1 cellular context compared by ENCODE assay signal in genomic region chr20:32191422-32191821, GRCh38.
TF ChIP-seq lines count a peak whose summit lies in the region.

No MANE protein-coding gene starts in this region.

TF ChIP-seq in HepG2, 621 proteins besides CTCF, POLR2A, EP300 and RAD21:
- TF ChIP-seq ZC3H13 (CRISPR knock-in tag; IDR thresholded peaks at IDR 0.05), result peak; percentile 83
- TF ChIP-seq, protein P1, sequence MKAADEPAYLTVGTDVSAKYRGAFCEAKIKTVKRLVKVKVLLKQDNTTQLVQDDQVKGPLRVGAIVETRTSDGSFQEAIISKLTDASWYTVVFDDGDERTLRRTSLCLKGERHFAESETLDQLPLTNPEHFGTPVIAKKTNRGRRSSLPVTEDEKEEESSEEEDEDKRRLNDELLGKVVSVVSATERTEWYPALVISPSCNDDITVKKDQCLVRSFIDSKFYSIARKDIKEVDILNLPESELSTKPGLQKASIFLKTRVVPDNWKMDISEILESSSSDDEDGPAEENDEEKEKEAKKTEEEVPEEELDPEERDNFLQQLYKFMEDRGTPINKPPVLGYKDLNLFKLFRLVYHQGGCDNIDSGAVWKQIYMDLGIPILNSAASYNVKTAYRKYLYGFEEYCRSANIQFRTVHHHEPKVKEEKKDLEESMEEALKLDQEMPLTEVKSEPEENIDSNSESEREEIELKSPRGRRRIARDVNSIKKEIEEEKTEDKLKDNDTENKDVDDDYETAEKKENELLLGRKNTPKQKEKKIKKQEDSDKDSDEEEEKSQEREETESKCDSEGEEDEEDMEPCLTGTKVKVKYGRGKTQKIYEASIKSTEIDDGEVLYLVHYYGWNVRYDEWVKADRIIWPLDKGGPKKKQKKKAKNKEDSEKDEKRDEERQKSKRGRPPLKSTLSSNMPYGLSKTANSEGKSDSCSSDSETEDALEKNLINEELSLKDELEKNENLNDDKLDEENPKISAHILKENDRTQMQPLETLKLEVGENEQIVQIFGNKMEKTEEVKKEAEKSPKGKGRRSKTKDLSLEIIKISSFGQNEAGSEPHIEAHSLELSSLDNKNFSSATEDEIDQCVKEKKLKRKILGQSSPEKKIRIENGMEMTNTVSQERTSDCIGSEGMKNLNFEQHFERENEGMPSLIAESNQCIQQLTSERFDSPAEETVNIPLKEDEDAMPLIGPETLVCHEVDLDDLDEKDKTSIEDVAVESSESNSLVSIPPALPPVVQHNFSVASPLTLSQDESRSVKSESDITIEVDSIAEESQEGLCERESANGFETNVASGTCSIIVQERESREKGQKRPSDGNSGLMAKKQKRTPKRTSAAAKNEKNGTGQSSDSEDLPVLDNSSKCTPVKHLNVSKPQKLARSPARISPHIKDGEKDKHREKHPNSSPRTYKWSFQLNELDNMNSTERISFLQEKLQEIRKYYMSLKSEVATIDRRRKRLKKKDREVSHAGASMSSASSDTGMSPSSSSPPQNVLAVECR (CRISPR knock-in tag; IDR thresholded peaks at IDR 0.05; ENCODE audit: borderline replicate concordance), result no peak
- TF ChIP-seq ZNF124 (CRISPR knock-in tag; IDR thresholded peaks at IDR 0.05), result 0 out of 2 replicates have a peak, but pooled peaks have one; percentile 26
- TF ChIP-seq KDM2A (CRISPR knock-in tag; IDR thresholded peaks at IDR 0.05; ENCODE audit: borderline replicate concordance, low read depth), result peak; percentile 50; the same call in 1 of the 2 replicates
- TF ChIP-seq HES4 (CRISPR knock-in tag; IDR thresholded peaks at IDR 0.05; ENCODE audit: borderline replicate concordance), result 0 out of 2 replicates have a peak, but pooled peaks have one; percentile 48
- 0 out of 2 replicates have a peak, but pooled peaks have one; percentile 15 for TF ChIP-seq KDM4B (CRISPR knock-in tag; IDR thresholded peaks at IDR 0.05)
- peak; percentile 62 for TF ChIP-seq POLR2G (IDR thresholded peaks at IDR 0.05; ENCODE audit: low read depth, low read length)
- TF ChIP-seq, protein P2, sequence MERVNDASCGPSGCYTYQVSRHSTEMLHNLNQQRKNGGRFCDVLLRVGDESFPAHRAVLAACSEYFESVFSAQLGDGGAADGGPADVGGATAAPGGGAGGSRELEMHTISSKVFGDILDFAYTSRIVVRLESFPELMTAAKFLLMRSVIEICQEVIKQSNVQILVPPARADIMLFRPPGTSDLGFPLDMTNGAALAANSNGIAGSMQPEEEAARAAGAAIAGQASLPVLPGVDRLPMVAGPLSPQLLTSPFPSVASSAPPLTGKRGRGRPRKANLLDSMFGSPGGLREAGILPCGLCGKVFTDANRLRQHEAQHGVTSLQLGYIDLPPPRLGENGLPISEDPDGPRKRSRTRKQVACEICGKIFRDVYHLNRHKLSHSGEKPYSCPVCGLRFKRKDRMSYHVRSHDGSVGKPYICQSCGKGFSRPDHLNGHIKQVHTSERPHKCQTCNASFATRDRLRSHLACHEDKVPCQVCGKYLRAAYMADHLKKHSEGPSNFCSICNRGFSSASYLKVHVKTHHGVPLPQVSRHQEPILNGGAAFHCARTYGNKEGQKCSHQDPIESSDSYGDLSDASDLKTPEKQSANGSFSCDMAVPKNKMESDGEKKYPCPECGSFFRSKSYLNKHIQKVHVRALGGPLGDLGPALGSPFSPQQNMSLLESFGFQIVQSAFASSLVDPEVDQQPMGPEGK (CRISPR knock-in tag; IDR thresholded peaks at IDR 0.05), result no peak
- TF ChIP-seq ZFP36L2 (CRISPR knock-in tag; IDR thresholded peaks at IDR 0.05), result no peak
- TF ChIP-seq IRX3 (CRISPR knock-in tag; IDR thresholded peaks at IDR 0.05; ENCODE audit: borderline replicate concordance, low read depth), result 0 out of 2 replicates have a peak, but pooled peaks have one; percentile 35
- TF ChIP-seq, protein P3, sequence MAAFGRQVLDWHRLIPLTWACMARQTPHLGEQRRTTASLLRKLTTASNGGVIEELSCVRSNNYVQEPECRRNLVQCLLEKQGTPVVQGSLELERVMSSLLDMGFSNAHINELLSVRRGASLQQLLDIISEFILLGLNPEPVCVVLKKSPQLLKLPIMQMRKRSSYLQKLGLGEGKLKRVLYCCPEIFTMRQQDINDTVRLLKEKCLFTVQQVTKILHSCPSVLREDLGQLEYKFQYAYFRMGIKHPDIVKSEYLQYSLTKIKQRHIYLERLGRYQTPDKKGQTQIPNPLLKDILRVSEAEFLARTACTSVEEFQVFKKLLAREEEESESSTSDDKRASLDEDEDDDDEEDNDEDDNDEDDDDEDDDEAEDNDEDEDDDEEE (CRISPR knock-in tag; IDR thresholded peaks at IDR 0.05), result 0 out of 2 replicates have a peak, but pooled peaks have one; percentile 28
- TF ChIP-seq ELF4 (CRISPR knock-in tag; IDR thresholded peaks at IDR 0.05; ENCODE audit: borderline replicate concordance), result no peak
- 0 out of 2 replicates have a peak, but pooled peaks have one; percentile 13 for TF ChIP-seq ZSCAN31 (CRISPR knock-in tag; IDR thresholded peaks at IDR 0.05; ENCODE audit: low read depth)
- TF ChIP-seq, protein P4, sequence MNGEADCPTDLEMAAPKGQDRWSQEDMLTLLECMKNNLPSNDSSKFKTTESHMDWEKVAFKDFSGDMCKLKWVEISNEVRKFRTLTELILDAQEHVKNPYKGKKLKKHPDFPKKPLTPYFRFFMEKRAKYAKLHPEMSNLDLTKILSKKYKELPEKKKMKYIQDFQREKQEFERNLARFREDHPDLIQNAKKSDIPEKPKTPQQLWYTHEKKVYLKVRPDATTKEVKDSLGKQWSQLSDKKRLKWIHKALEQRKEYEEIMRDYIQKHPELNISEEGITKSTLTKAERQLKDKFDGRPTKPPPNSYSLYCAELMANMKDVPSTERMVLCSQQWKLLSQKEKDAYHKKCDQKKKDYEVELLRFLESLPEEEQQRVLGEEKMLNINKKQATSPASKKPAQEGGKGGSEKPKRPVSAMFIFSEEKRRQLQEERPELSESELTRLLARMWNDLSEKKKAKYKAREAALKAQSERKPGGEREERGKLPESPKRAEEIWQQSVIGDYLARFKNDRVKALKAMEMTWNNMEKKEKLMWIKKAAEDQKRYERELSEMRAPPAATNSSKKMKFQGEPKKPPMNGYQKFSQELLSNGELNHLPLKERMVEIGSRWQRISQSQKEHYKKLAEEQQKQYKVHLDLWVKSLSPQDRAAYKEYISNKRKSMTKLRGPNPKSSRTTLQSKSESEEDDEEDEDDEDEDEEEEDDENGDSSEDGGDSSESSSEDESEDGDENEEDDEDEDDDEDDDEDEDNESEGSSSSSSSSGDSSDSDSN (CRISPR knock-in tag; IDR thresholded peaks at IDR 0.05), result 0 out of 2 replicates have a peak, but pooled peaks have one; percentile 3
- TF ChIP-seq ZNF569 (CRISPR knock-in tag; IDR thresholded peaks at IDR 0.05; ENCODE audit: borderline replicate concordance), result no peak
- TF ChIP-seq KDM3A (CRISPR knock-in tag; IDR thresholded peaks at IDR 0.05; ENCODE audit: low read depth), result 0 out of 2 replicates have a peak, but pooled peaks have one; percentile 23
- peak; percentile 29; the same call in 1 of the 2 replicates for TF ChIP-seq PHF8 (CRISPR knock-in tag; IDR thresholded peaks at IDR 0.05)
- 0 out of 2 replicates have a peak, but pooled peaks have one; percentile 44 for TF ChIP-seq ZNF326 (CRISPR knock-in tag; IDR thresholded peaks at IDR 0.05; ENCODE audit: borderline replicate concordance)
